In genomic region chr21:37032293-37032692, GRCh38 we compare ENCODE assay signal across 1 cellular context.
TF ChIP-seq lines count a peak whose summit lies in the region.

No MANE protein-coding gene starts in this region.

TF ChIP-seq in SK-N-SH, 30 proteins besides CTCF, POLR2A, EP300 and RAD21 (continued from another document):
- no peak for TF ChIP-seq MAX (IDR thresholded peaks at IDR 0.05; ENCODE audit: low read depth)
- no peak for TF ChIP-seq IRF3 (IDR thresholded peaks at IDR 0.05; ENCODE audit: low read depth, low read length)
- TF ChIP-seq MXI1 (IDR thresholded peaks at IDR 0.05; ENCODE audit: low read depth, low read length), result no peak
- no peak for TF ChIP-seq SMC3 (IDR thresholded peaks at IDR 0.05; ENCODE audit: low read depth, low read length)
- no peak for TF ChIP-seq GATA2 (CRISPR knock-in tag; IDR thresholded peaks at IDR 0.05)
- TF ChIP-seq CHD2 (IDR thresholded peaks at IDR 0.05; ENCODE audit: low read length, partially characterized antibody), result no peak
TF ChIP-seq in SK-N-SH: peak in this region for 0.
